6 cellular contexts compared by ENCODE assay signal in the genomic region with DNA sequence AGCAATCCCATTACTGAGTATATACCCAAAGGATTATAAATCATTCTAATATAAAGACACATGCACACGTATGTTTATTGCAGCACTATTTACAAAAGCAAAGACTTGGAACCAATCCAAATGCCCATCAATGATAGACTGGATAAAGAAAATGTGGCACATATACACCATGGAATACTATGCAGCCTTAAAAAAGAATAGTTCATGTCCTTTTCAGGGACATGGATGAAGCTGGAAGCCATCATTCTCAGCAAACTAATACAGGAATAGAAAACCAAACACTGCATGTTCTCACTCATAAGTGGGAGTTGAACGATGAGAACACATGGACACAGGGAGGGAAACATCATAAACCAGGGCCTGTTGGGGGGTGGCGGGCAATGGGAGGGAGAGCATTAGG. TPM values are rescaled to one million over a fixed set of nuclear protein-coding genes. Genes with fewer than 3 reads are reported as not detected.
DNase-seq lines count a peak whose midpoint lies in the region; ATAC-seq, FAIRE-seq and TF ChIP-seq lines count a peak whose summit lies in the region.
"Not testable (repeated sequence)": the region's sequence is repeated elsewhere in the genome, so short reads cannot be mapped to it uniquely, and the experiment has no call there.
"Had no signal": no experiment of that assay in that cellular context is flagged by ENCODE, and none has a peak within 500 bp of the region (broad histone marks: within the 10 kb centered on the region; RNA-seq: fewer than 3 reads in every experiment).

No MANE protein-coding gene starts in this region.

- not testable (repeated sequence) for H3K27me3 Mint-ChIP-seq in endothelial cell (ENCODE audit: unreplicated experiment)

- BruUV-seq in K562 (replicated peaks; lab: Mats Ljungman, UMichigan): not testable (repeated sequence)

- not testable (repeated sequence) for H3K36me3 ChIP-seq in HEK293 (ENCODE audit: control insufficient read depth in 2 of 2, insufficient read depth in 1 of 2, low read length in 2 of 2); K562 (ENCODE audit: control insufficient read depth, insufficient read depth, low read length)

- not testable (repeated sequence) for TF ChIP-seq POLR2A in K562 (conservative IDR thresholded peaks at IDR 0.05)

- H3K4me3 ChIP-seq in HEK293 (ENCODE audit: low read depth, low read length); K562: not testable (repeated sequence)

- H3K4me1 ChIP-seq in HEK293 (ENCODE audit: control insufficient read depth, insufficient read depth, low read length): not testable (repeated sequence)
- H3K4me1 ChIP-seq in K562 (replicated peaks in 1 of 2; ENCODE audit: control insufficient read depth in 2 of 2, insufficient read depth in 2 of 2, low read length in 2 of 2): peaks cover 14 to 18% of the 10 kb centered on the region in 2 experiments; a peak in 3 of 5 replicates

- CTCF ChIA-PET in HEK293 (lab: Yijun Ruan, JAX): interaction anchor here (0.6 kb wide), 1 partner anchor 156 kb away, joined by 3 read pairs; no protein-coding TSS in a partner anchor
- CTCF ChIA-PET in K562 (lab: Yijun Ruan, JAX; ENCODE audit: low intra/inter-chr PET ratio): not testable (repeated sequence)

- ATAC-seq in K562: not testable (repeated sequence)

- intact Hi-C loops in K562 (cut with micrococcal nuclease): not testable (repeated sequence)

- H3K9me1 ChIP-seq in K562 (ENCODE audit: control insufficient read depth, insufficient read depth, low read length): not testable (repeated sequence)

- not testable (repeated sequence) for H4K20me1 ChIP-seq in K562 (replicated peaks; ENCODE audit: control insufficient read depth, insufficient read depth, low read length)

- not testable (repeated sequence) for H3K27ac ChIP-seq in HEK293 (ENCODE audit: extremely low read depth, low read depth, low read length); K562 (ENCODE audit: extremely low read depth, low read depth, low read length)

- H3K4me2 ChIP-seq in K562 (ENCODE audit: insufficient read depth, low read length): not testable (repeated sequence)

- TF ChIP-seq RAD21 in K562 (CRISPR knock-in tag; conservative IDR thresholded peaks at IDR 0.05 in 1 of 2, IDR thresholded peaks at IDR 0.05 in 1 of 2): not testable (repeated sequence)

- POLR2A ChIA-PET in HEK293 (lab: Yijun Ruan, JAX): not testable (repeated sequence)
- POLR2A ChIA-PET in K562 (lab: Yijun Ruan, JAX): interaction anchor here (0.5 to 0.6 kb wide), 2 partner anchors 204 to 468 kb away, joined by 3 read pairs; no protein-coding TSS in a partner anchor

- peaks cover 12% of the 10 kb centered on the region for H3K4me1 Mint-ChIP-seq in endothelial cell (ENCODE audit: unreplicated experiment)

- not testable (repeated sequence) for H3K27me3 ChIP-seq in K562 (ENCODE audit: control insufficient read depth in 2 of 2, insufficient read depth in 2 of 2, low read length in 2 of 2)

- not testable (repeated sequence) for TF ChIP-seq EP300 in K562 (IDR thresholded peaks at IDR 0.05; ENCODE audit: low read length)

- not testable (repeated sequence) for H3K9me3 ChIP-seq in HEK293 (ENCODE audit: control insufficient read depth, insufficient read depth, low read depth, low read length); K562 (replicated peaks; ENCODE audit: control insufficient read depth, insufficient read depth, low read depth, low read length)

- not testable (repeated sequence) for H3K9ac ChIP-seq in K562 (ENCODE audit: insufficient read depth in 1 of 2, low read depth in 2 of 2, low read length in 2 of 2)

- H2AFZ ChIP-seq in K562 (ENCODE audit: low read depth, low read length): not testable (repeated sequence)

- H3K9me3 Mint-ChIP-seq in endothelial cell (ENCODE audit: unreplicated experiment): not testable (repeated sequence)

- 29% methylated on average over 2 of the region's 3 CpGs for WGBS in K562 (ENCODE audit: insufficient coverage, low coverage, missing lambda C conversion rate)

- not testable (repeated sequence) for H3K27ac Mint-ChIP-seq in endothelial cell (ENCODE audit: unreplicated experiment)

- not testable (repeated sequence) for H3K79me2 ChIP-seq in K562 (ENCODE audit: control insufficient read depth, insufficient read depth, low read length)

- peak overlapping the region; percentile 18 for H3K4me3 Mint-ChIP-seq in endothelial cell (ENCODE audit: unreplicated experiment)

- H3K36me3 Mint-ChIP-seq in endothelial cell (ENCODE audit: low read depth, unreplicated experiment): not testable (repeated sequence)

- DNase-seq in K562 (ENCODE audit: extremely low read depth in 1 of 4, low spot score in 3 of 4); endothelial cell (ENCODE audit: low spot score): not testable (repeated sequence)

- TF ChIP-seq CTCF in HEK293 (tag by site-specific recombination; IDR thresholded peaks at IDR 0.05); K562 (IDR thresholded peaks at IDR 0.05 in 2 of 3, conservative IDR thresholded peaks at IDR 0.05 in 1 of 3; ENCODE audit: insufficient read depth in 2 of 3, low read depth in 1 of 3, low read length in 3 of 3); endothelial cell (IDR thresholded peaks at IDR 0.05; ENCODE audit: unreplicated experiment): not testable (repeated sequence)

- not testable (repeated sequence) for FAIRE-seq in K562 (lab: Jason Lieb, UNC)

- in situ Hi-C loops in K562 (cut with MboI): not testable (repeated sequence)

TF ChIP-seq in HEK293, 187 proteins besides CTCF, POLR2A, EP300 and RAD21:
- TF ChIP-seq, protein P1, sequence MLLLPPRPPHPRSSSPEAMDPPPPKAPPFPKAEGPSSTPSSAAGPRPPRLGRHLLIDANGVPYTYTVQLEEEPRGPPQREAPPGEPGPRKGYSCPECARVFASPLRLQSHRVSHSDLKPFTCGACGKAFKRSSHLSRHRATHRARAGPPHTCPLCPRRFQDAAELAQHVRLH (tag by site-specific recombination; IDR thresholded peaks at IDR 0.05): peak; percentile 69
- peak; percentile 91 for TF ChIP-seq ZNF146 (tag by site-specific recombination; IDR thresholded peaks at IDR 0.05)

TF ChIP-seq in K562, 482 proteins besides CTCF, POLR2A, EP300 and RAD21:
- TF ChIP-seq BCOR (IDR thresholded peaks at IDR 0.05) (peak; percentile 67), ZNF146 (CRISPR knock-in tag; IDR thresholded peaks at IDR 0.05; ENCODE audit: unreplicated experiment) (peak; percentile 43), SMARCA5 (IDR thresholded peaks at IDR 0.05) (0 out of 2 replicates have a peak, but pooled peaks have one; percentile 20)

RNA-seq across cellular contexts. Expression of a gene that starts 19.3 kb away (rescaled TPM):
- total RNA-seq in K562 (2011; cell fraction: chromatin; rRNA removed; ENCODE audit: low replicate concordance): not detected in 2 replicates
- not detected in 2 replicates for total RNA-seq in K562 (2011; cell fraction: nucleolus; rRNA removed)
- not detected in 2 replicates for total RNA-seq in K562 (2011; cell fraction: nucleoplasm; rRNA removed)
- total RNA-seq in K562 (2014; rRNA removed): not detected in 2 replicates
- total RNA-seq in K562 (2014; rRNA removed; fragmentation: Illumina TruSeq; extraction: Trizol): not detected in 2 replicates
- total RNA-seq in K562 (2015; rRNA removed; fragmentation: Illumina TruSeq; extraction: Trizol): 0.22 TPM in 1 of 2 replicates, not detected in the other
- not detected in 2 replicates for total RNA-seq in K562 (2021)
- not detected in 2 replicates for polyA plus RNA-seq in K562 (2011; rRNA removed)
- polyA plus RNA-seq in K562 (2011; cell fraction: cytosol; rRNA removed): not detected in 2 replicates
- polyA plus RNA-seq in K562 (2011; cell fraction: nucleus; rRNA removed): not detected in 2 replicates
- polyA plus RNA-seq in K562 (2012): 0.08 and 0.09 TPM in 2 replicates
- polyA plus RNA-seq in K562 (2014; fragmentation: Illumina TruSeq; extraction: Trizol): 0.10 TPM in 1 of 2 replicates, not detected in the other
- polyA plus RNA-seq in K562 (2014; fragmentation: Nextera tagmentation; extraction: Ambion mirVana): under 1 TPM; 0.06 to 0.07 TPM
- 0.80 TPM in 1 of 2 replicates, not detected in the other for polyA plus RNA-seq in K562 (2014; rRNA removed)
- not detected in 2 replicates for polyA minus RNA-seq in K562 (2011; rRNA and poly(A)+ RNA removed)
- polyA minus RNA-seq in K562 (2011; cell fraction: cytosol; rRNA and poly(A)+ RNA removed): not detected in 2 replicates
- not detected in 2 replicates for polyA minus RNA-seq in K562 (2011; cell fraction: nucleus; rRNA and poly(A)+ RNA removed)
- 2.1 TPM for total RNA-seq in endothelial cell (ENCODE audit: unreplicated experiment)
- total RNA-seq: A673 had no signal
- polyA plus RNA-seq: AG04450, BJ had no signal
